ENCODE assay signal across 14 cellular contexts in the genomic region with DNA sequence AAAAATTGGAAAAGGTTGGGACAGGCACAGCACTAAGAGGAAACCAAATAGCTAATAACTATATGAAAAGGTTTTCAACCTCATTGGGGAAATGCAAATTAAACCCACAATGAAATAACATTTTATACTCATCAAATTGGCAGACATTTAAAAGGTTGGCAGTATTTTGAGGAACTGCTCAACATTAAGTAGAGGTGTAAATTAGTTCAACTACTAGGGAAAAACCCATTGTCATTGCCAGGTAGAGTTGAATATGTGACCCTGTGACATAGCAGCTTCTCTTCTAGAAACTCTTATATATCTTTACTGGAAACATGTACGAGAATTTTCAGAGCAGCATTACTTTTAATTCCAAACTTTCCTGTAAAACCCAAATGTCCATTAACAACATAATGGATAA. TPM values are rescaled to one million over a fixed set of nuclear protein-coding genes. Genes with fewer than 3 reads are reported as not detected.
DNase-seq lines count a peak whose midpoint lies in the region; ATAC-seq and TF ChIP-seq lines count a peak whose summit lies in the region.
"Had no signal": no experiment of that assay in that cellular context is flagged by ENCODE, and none has a peak within 500 bp of the region (broad histone marks: within the 10 kb centered on the region; RNA-seq: fewer than 3 reads in every experiment).

No MANE protein-coding gene starts in this region.

- H3K79me2 ChIP-seq in DOHH2 (ENCODE audit: control insufficient read depth, low read length) (peaks cover 55% of the 10 kb centered on the region), PC-9 (ENCODE audit: low read depth) (peaks cover 97% of the 10 kb centered on the region)

- ATAC-seq in stimulated activated naive B cell treated with anti-CD40 and anti-IgM and Interleukin-4, amounts not matched to agents 10 μg/mL and 1 μg/mL and 100 μg/mL, for 72 hours (replicated peaks): peak; percentile 59 to 79
- ATAC-seq in HG03432 (IDR thresholded peaks at IDR 0.05; ENCODE audit: unreplicated experiment): no peak

- H3K4me1 ChIP-seq in DOHH2 (ENCODE audit: control insufficient read depth, low read length): peaks cover 37% of the 10 kb centered on the region
- peaks cover 19% of the 10 kb centered on the region for H3K4me1 ChIP-seq in PC-9 (replicated peaks; ENCODE audit: insufficient read depth)

- peak overlapping the region; percentile 24; the same call in 1 of the 2 replicates for H3K4me2 ChIP-seq in DOHH2 (ENCODE audit: low read length)
- H3K4me2 ChIP-seq in PC-9: 0 out of 2 replicates have a peak overlapping the region, but pooled peaks have one; percentile 56

- no peaks in the 10 kb centered on the region for H3K27me3 ChIP-seq in DOHH2 (ENCODE audit: control insufficient read depth, low read length)
- H3K27me3 ChIP-seq in PC-9 (ENCODE audit: insufficient read depth, low read depth): no peaks in the 10 kb centered on the region

- 0 out of 2 replicates have a peak, but pooled peaks cover 4% of the 10 kb centered on the region for H4K20me1 ChIP-seq in DOHH2 (ENCODE audit: control insufficient read depth, insufficient read depth, low read depth, low read length)
- H4K20me1 ChIP-seq in PC-9 (ENCODE audit: insufficient read depth): 0 out of 2 replicates have a peak, but pooled peaks cover 5% of the 10 kb centered on the region

- H3F3A ChIP-seq in DOHH2 (ENCODE audit: control insufficient read depth, insufficient read depth) (0 out of 2 replicates have a peak, but pooled peaks cover 3% of the 10 kb centered on the region), PC-9 (ENCODE audit: insufficient read depth, low read depth) (peaks cover 18% of the 10 kb centered on the region)

- H3K4me3 ChIP-seq in DOHH2 (ENCODE audit: low read length) (0 out of 2 replicates have a peak overlapping the region, but pooled peaks have one; percentile 8), PC-9 (no peak overlapping the region)

- peaks cover 71% of the 10 kb centered on the region for H3K4me1 Mint-ChIP-seq in activated naive CD4-positive, alpha-beta T cell treated with anti-CD3 and anti-CD28 coated beads for 36 hours (ENCODE audit: low read depth)
- peaks cover 37 to 76% of the 10 kb centered on the region in 2 donors for H3K4me1 Mint-ChIP-seq in stimulated activated naive B cell treated with anti-CD40 and anti-IgM and Interleukin-4, amounts not matched to agents 10 μg/mL and 1 μg/mL and 100 μg/mL, for 72 hours

- no peaks in the 10 kb centered on the region for H3K36me3 Mint-ChIP-seq in activated naive CD4-positive, alpha-beta T cell treated with anti-CD3 and anti-CD28 coated beads for 36 hours (ENCODE audit: low read depth)
- peaks cover 0 to 3% of the 10 kb centered on the region in 2 donors for H3K36me3 Mint-ChIP-seq in stimulated activated naive B cell treated with anti-CD40 and anti-IgM and Interleukin-4, amounts not matched to agents 10 μg/mL and 1 μg/mL and 100 μg/mL, for 72 hours

- H3K27ac Mint-ChIP-seq in activated naive CD4-positive, alpha-beta T cell treated with anti-CD3 and anti-CD28 coated beads for 36 hours: peak overlapping the region; percentile 68
- peak overlapping the region; percentile 20 for H3K27ac Mint-ChIP-seq in stimulated activated naive B cell treated with anti-CD40 and anti-IgM and Interleukin-4, amounts not matched to agents 10 μg/mL and 1 μg/mL and 100 μg/mL, for 72 hours

- no peaks in the 10 kb centered on the region for H3K9me2 ChIP-seq in DOHH2 (replicated peaks; ENCODE audit: control insufficient read depth, low read length)
- no peaks in the 10 kb centered on the region for H3K9me2 ChIP-seq in PC-9 (ENCODE audit: insufficient read depth)

- intact Hi-C loops in activated naive CD4-positive, alpha-beta T cell treated with anti-CD3 and anti-CD28 coated beads for 36 hours (cut with micrococcal nuclease): no loop called here
- intact Hi-C loops in PC-9 (cut with micrococcal nuclease; ENCODE audit: unreplicated experiment): no loop called here

- H3K4me3 Mint-ChIP-seq in activated naive CD4-positive, alpha-beta T cell treated with anti-CD3 and anti-CD28 coated beads for 36 hours: no peak overlapping the region
- peak overlapping the region in 1 of 2 donors; percentile 55 for H3K4me3 Mint-ChIP-seq in stimulated activated naive B cell treated with anti-CD40 and anti-IgM and Interleukin-4, amounts not matched to agents 10 μg/mL and 1 μg/mL and 100 μg/mL, for 72 hours
- H3K4me3 Mint-ChIP-seq: H9 had no signal

- H3K27me3 Mint-ChIP-seq in activated naive CD4-positive, alpha-beta T cell treated with anti-CD3 and anti-CD28 coated beads for 36 hours (ENCODE audit: low read depth): no peaks in the 10 kb centered on the region
- H3K27me3 Mint-ChIP-seq in stimulated activated naive B cell treated with anti-CD40 and anti-IgM and Interleukin-4, amounts not matched to agents 10 μg/mL and 1 μg/mL and 100 μg/mL, for 72 hours: no peaks in the 10 kb centered on the region

- H3K36me3 ChIP-seq in DOHH2 (ENCODE audit: control insufficient read depth, low read length) (no peaks in the 10 kb centered on the region), PC-9 (ENCODE audit: low read depth) (no peaks in the 10 kb centered on the region)

- TF ChIP-seq CTCF in DOHH2 (IDR thresholded peaks at IDR 0.05; ENCODE audit: low read depth, low read length, poor library complexity, severe bottlenecking) (no peak), PC-9 (conservative IDR thresholded peaks at IDR 0.05) (no peak)

- H3K9me3 ChIP-seq in DOHH2 (ENCODE audit: control insufficient read depth, insufficient read depth, low read length): no peaks in the 10 kb centered on the region
- no peaks in the 10 kb centered on the region for H3K9me3 ChIP-seq in PC-9 (ENCODE audit: insufficient read depth, low read depth)
- H3K9me3 ChIP-seq: Caco-2 had no signal

- no peak overlapping the region for H2AFZ ChIP-seq in PC-9

- POLR2A ChIA-PET in PC-9 (lab: Charles Lee; ENCODE audit: unreplicated experiment): no interaction called here

- DNase-seq in activated naive CD4-positive, alpha-beta T cell treated with anti-CD3 and anti-CD28 coated beads for 36 hours: no peak
- DNase-seq in activated naive CD4-positive, alpha-beta T cell (lab: John Stamatoyannopoulos, UW): no peak
- DNase-seq in PC-9: no peak
- DNase-seq in stimulated activated naive B cell treated with anti-CD40 and anti-IgM and Interleukin-4, amounts not matched to agents 10 μg/mL and 1 μg/mL and 100 μg/mL, for 72 hours: no peak
- no peak for DNase-seq in NCI-H1048 (lab: John Stamatoyannopoulos, UW)
- DNase-seq in HuH-7 (ENCODE audit: low spot score): no peak
- DNase-seq: C1 segment of cervical spinal cord, Caco-2, H9, NCI-H1930, NCI-H2171, NCI-H748 treated with DMSO at 0.1 percent for 48 hours had no signal

- no TSS peak for BruUV-seq in PC-9 (replicated peaks; lab: Mats Ljungman, UMichigan)

- no peaks in the 10 kb centered on the region for H3K9me3 Mint-ChIP-seq in activated naive CD4-positive, alpha-beta T cell treated with anti-CD3 and anti-CD28 coated beads for 36 hours
- H3K9me3 Mint-ChIP-seq in stimulated activated naive B cell treated with anti-CD40 and anti-IgM and Interleukin-4, amounts not matched to agents 10 μg/mL and 1 μg/mL and 100 μg/mL, for 72 hours: peaks cover 0 to 2% of the 10 kb centered on the region in 2 donors
- H3K9me3 Mint-ChIP-seq: H9 had no signal

- CTCF ChIA-PET in activated naive CD4-positive, alpha-beta T cell treated with anti-CD3 and anti-CD28 coated beads for 36 hours (lab: Charles Lee): interaction anchor here (0.6 kb wide), 2 partner anchors 8 to 184 kb away, joined by 3 to 5 read pairs; no protein-coding TSS in a partner anchor
- CTCF ChIA-PET in PC-9 (lab: Charles Lee): no interaction called here

- H3K27ac ChIP-seq in DOHH2 (ENCODE audit: low read depth, low read length) (no peak overlapping the region), PC-9 (peak overlapping the region; percentile 79)

RNA-seq across cellular contexts. Expression of gene PDE8A, which starts 9.7 kb away (rescaled TPM):
- 10 to 100 TPM; 28.8 to 29.2 TPM for total RNA-seq in activated naive CD4-positive, alpha-beta T cell treated with anti-CD3 and anti-CD28 coated beads for 36 hours
- 38.8 and 47.3 TPM in 2 replicates for total RNA-seq in PC-9 (2021)
